Comparison of ENCODE assay signal across 14 cellular contexts in the genomic region with DNA sequence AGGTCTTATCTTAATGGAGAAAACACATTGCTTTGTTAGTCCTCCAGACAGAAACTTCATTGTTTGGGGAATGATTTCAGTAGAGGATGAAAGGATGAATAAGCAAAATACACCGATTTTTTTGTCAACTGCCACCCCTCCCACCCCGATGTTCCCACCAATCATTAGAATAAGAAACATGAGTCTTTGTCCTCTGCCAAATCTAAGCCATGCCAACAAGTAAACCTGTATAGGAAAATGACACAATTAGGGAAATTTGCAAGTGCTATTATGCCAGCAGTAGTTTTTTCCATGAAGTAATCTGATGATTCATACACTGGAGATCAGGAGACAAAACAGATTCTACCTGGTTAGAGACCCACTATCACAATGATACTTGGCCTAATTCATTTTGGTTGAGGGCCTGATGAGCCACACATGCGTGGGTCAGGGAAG. TPM values are rescaled to one million over a fixed set of nuclear protein-coding genes. Genes with fewer than 3 reads are reported as not detected.
DNase-seq lines count a peak whose midpoint lies in the region; TF ChIP-seq lines count a peak whose summit lies in the region.
"Had no signal": no experiment of that assay in that cellular context is flagged by ENCODE, and none has a peak within 500 bp of the region (broad histone marks: within the 10 kb centered on the region; RNA-seq: fewer than 3 reads in every experiment).

No MANE protein-coding gene starts in this region.

- peaks cover 67% of the 10 kb centered on the region for H3K36me3 ChIP-seq in SK-N-MC (ENCODE audit: insufficient read depth, low read length)
- H3K36me3 ChIP-seq in skeletal muscle tissue (ENCODE audit: control insufficient read depth in 3 of 3, insufficient read depth in 3 of 3, low read length in 3 of 3), result no peaks in the 10 kb centered on the region
- H3K36me3 ChIP-seq: upper lobe of left lung had no signal

- TF ChIP-seq CTCF in HFFc6 (IDR thresholded peaks at IDR 0.05), result no peak

- H3K4me3 Mint-ChIP-seq in HFFc6, result peak overlapping the region; percentile 55
- H3K4me3 Mint-ChIP-seq: activated B cell treated with CpG ODN at 0.5 μM for 24 hours; activated T-helper 17 cell treated with anti-CD3 and anti-CD28 coated beads, Interleukin-2, amount 50 U/mL, for 72 hours had no signal

- DNase-seq in HFFc6 (peak; percentile 55), SK-N-MC (ENCODE audit: low read depth, low spot score) (no peak), fibroblast of peridontal ligament (ENCODE audit: extremely low read depth) (peak; percentile 62), NCI-H1930 (lab: John Stamatoyannopoulos, UW) (no peak), midbrain (lab: John Stamatoyannopoulos, UW) (no peak)
- DNase-seq in stimulated activated CD4-positive, alpha-beta T cell treated with anti-CD3 and anti-CD28 coated beads, Interleukin-4, amount 100 ng/mL, for 4 hours, result no peak
- DNase-seq: activated B cell treated with CpG ODN at 0.5 μM for 24 hours, mucosa of descending colon, NCI-H1694, right cardiac atrium, RPMI8226, upper lobe of left lung had no signal

- H3K9me3 Mint-ChIP-seq in HFFc6, result no peaks in the 10 kb centered on the region
- H3K9me3 Mint-ChIP-seq: activated T-helper 17 cell treated with anti-CD3 and anti-CD28 coated beads, Interleukin-2, amount 50 U/mL, for 72 hours had no signal

- H3K27me3 Mint-ChIP-seq in HFFc6 (ENCODE audit: insufficient read depth), result no peaks in the 10 kb centered on the region
- H3K27me3 Mint-ChIP-seq: activated B cell treated with CpG ODN at 0.5 μM for 24 hours; activated T-helper 17 cell treated with anti-CD3 and anti-CD28 coated beads, Interleukin-2, amount 50 U/mL, for 72 hours had no signal

- H3K36me3 Mint-ChIP-seq in HFFc6 (ENCODE audit: low read depth), result peaks cover 40% of the 10 kb centered on the region

- H3K27ac Mint-ChIP-seq in HFFc6, result peak overlapping the region; percentile 94
- H3K27ac Mint-ChIP-seq: activated B cell treated with CpG ODN at 0.5 μM for 24 hours; activated T-helper 17 cell treated with anti-CD3 and anti-CD28 coated beads, Interleukin-2, amount 50 U/mL, for 72 hours had no signal

- peaks cover 74% of the 10 kb centered on the region for H3K4me1 Mint-ChIP-seq in HFFc6 (ENCODE audit: low read depth)
- H3K4me1 Mint-ChIP-seq: activated B cell treated with CpG ODN at 0.5 μM for 24 hours; activated T-helper 17 cell treated with anti-CD3 and anti-CD28 coated beads, Interleukin-2, amount 50 U/mL, for 72 hours had no signal

- peak overlapping the region; percentile 61 for H3K27ac ChIP-seq in SK-N-MC
- H3K27ac ChIP-seq in skeletal muscle tissue (ENCODE audit: low read depth, low read length), result peak overlapping the region; percentile 15
- H3K27ac ChIP-seq: upper lobe of left lung had no signal

- no peaks in the 10 kb centered on the region for H3K27me3 ChIP-seq in skeletal muscle tissue (ENCODE audit: control insufficient read depth in 3 of 3, insufficient read depth in 3 of 3, low read length in 3 of 3)
- H3K27me3 ChIP-seq: upper lobe of left lung had no signal

- H3K4me3 ChIP-seq in SK-N-MC, result no peak overlapping the region
- H3K4me3 ChIP-seq in skeletal muscle tissue (ENCODE audit: low read length in 3 of 3), result no peak overlapping the region
- H3K4me3 ChIP-seq: mucosa of descending colon, upper lobe of left lung had no signal

- H3K9me3 ChIP-seq in SK-N-MC (ENCODE audit: low read depth, low read length) (no peaks in the 10 kb centered on the region), skeletal muscle tissue (ENCODE audit: control insufficient read depth in 3 of 3, low read length in 3 of 3) (no peaks in the 10 kb centered on the region)
- H3K9me3 ChIP-seq: mucosa of descending colon, upper lobe of left lung had no signal

- H3K9ac ChIP-seq in SK-N-MC (ENCODE audit: insufficient read length) (no peak overlapping the region), skeletal muscle tissue (ENCODE audit: low read depth in 1 of 3, low read length in 3 of 3) (no peak overlapping the region)

- H3K4me1 ChIP-seq in skeletal muscle tissue (ENCODE audit: control insufficient read depth in 3 of 3, insufficient read depth in 3 of 3, low read length in 3 of 3), result peaks cover 0 to 13% (median 5%) of the 10 kb centered on the region in 3 donors
- H3K4me1 ChIP-seq: upper lobe of left lung had no signal

RNA-seq across cellular contexts. Expression of a gene that starts 35.9 kb away (rescaled TPM):
- total RNA-seq in HFFc6 (2021; fragmentation: NEBNext Ultra II Directional; extraction: Animal tissue kit (Norgen Biotek cat#: 25700)), result 10 to 100 TPM; 31.1 to 59.0 (median 37.1) TPM
- 37.6 TPM for total RNA-seq in skeletal muscle tissue
- total RNA-seq: activated B cell treated with CpG ODN at 0.5 μM for 24 hours; activated T-helper 17 cell treated with anti-CD3 and anti-CD28 coated beads, Interleukin-2, amount 50 U/mL, for 72 hours had no signal

Comparison
In these comparisons a context has a peak if more than half of its experiments do, and no peak if none do; other contexts are left out.
1. DNase-seq: peak in HFFc6 (single experiment) and fibroblast of peridontal ligament (single experiment); none in SK-N-MC (single experiment), stimulated activated CD4-positive, alpha-beta T cell treated with anti-CD3 and anti-CD28 coated beads, Interleukin-4, amount 100 ng/mL, for 4 hours (0 of 2), NCI-H1930 (0 of 2) and midbrain (single experiment).